Comparison of ENCODE assay signal across 1 cellular context in the genomic region with DNA sequence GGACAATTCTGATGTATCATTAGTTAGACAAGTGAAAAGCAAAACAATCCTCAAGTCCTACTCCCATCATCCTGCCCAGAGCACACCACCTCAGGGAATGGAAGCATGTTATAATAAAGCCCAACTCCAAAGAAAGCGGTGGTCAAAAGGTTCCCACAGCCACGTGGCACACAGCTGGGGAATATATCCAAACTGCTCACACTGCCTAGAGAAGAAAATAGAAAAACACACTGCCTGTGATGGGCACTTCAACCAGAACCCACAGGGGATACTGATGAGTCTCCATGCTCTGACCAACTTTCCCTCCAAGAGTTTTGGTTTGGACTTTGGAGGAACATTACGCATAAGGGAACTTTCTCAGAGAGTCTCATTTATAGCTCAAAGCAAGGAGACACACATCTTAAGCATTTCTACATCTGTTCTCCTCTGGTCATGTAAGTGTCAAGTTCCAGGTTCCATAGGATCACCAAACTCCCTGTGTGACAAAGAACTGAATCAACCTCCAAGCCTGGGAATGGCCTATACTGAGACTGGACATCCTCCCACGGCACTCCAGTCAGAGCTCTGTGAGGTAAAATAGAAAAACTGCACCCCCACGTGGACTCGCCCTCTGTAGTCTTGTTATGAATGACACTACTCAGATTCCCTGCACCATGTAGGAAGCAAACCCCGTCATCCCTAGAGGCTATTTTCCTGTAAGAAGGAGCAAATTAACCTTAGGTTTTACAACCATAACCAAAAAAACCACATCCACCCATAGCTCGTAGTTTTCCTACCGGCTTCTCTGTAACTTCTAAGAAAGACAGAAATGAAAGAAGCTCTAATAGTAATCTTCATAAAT.
TF ChIP-seq lines count a peak whose summit lies in the region.

No MANE protein-coding gene starts in this region.

TF ChIP-seq in SK-N-SH treated with all-trans-retinoic acid at 6 μM for 48 hours, 23 proteins besides CTCF, POLR2A, EP300 and RAD21:
- TF ChIP-seq ZNF8 (CRISPR knock-in tag; IDR thresholded peaks at IDR 0.05): no peak
